Comparison of ENCODE assay signal across 1 cellular context in the genomic region with DNA sequence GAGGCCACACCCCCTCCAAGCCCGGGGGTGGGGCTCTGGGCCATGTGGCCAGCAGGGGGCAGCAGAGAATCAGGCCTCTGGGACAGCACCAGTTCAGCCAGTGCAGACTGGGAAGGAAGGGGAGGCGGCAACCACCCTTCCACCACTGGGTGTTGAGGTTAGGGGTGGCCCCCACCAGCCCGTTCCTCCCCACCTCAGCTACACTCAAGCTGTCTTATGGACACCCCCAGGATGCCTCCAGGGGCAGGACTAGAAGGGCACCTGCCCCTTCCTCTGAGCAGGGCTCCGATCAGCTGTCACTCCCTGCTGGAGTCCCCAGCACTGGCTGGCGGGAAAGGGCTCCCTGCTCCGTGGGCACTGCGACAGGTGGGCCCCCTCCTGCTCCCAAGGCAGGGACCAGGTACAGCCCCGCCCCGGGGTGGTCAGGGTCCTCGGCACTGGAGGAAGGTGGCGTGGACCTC.
TF ChIP-seq lines count a peak whose summit lies in the region.

No MANE protein-coding gene starts in this region.

TF ChIP-seq in K562, 482 proteins besides CTCF, POLR2A, EP300 and RAD21 (continued from another document):
- TF ChIP-seq SIX5 (IDR thresholded peaks at IDR 0.05; ENCODE audit: borderline replicate concordance in 1 of 2, insufficient read depth in 1 of 2, low read depth in 1 of 2, low read length in 2 of 2) (no peak), SMAD4 (CRISPR knock-in tag; conservative IDR thresholded peaks at IDR 0.05) (no peak), FIP1L1 (IDR thresholded peaks at IDR 0.05; ENCODE audit: low read depth, low read length, poor library complexity, severe bottlenecking) (no peak), BRF1 (IDR thresholded peaks at IDR 0.05; ENCODE audit: borderline replicate concordance, extremely low read depth, insufficient read length) (no peak), ZNF780A (CRISPR knock-in tag; IDR thresholded peaks at IDR 0.05) (no peak), ZNF324 (CRISPR knock-in tag; IDR thresholded peaks at IDR 0.05) (no peak), SMARCB1 (IDR thresholded peaks at IDR 0.05; ENCODE audit: insufficient read length, low read depth) (no peak), CEBPB (tag; IDR thresholded peaks at IDR 0.05) (no peak), SRSF9 (IDR thresholded peaks at IDR 0.05; ENCODE audit: borderline replicate concordance, low read depth, low read length) (no peak), NBN (IDR thresholded peaks at IDR 0.05; ENCODE audit: low read depth) (no peak), ETS2 (tag; IDR thresholded peaks at IDR 0.05; ENCODE audit: borderline replicate concordance, poor library complexity, severe bottlenecking) (no peak), KLF13 (tag; IDR thresholded peaks at IDR 0.05; ENCODE audit: borderline replicate concordance, low read depth) (peak; percentile 87), CBFA2T3 (IDR thresholded peaks at IDR 0.05) (no peak), SMAD3 (CRISPR knock-in tag; conservative IDR thresholded peaks at IDR 0.05) (no peak), RFX1 (IDR thresholded peaks at IDR 0.05) (no peak), SMARCA4 (IDR thresholded peaks at IDR 0.05) (no peak), U2AF2 (optimal IDR thresholded peaks at IDR 0.05; ENCODE audit: low read depth, low read length) (no peak), NUFIP1 (IDR thresholded peaks at IDR 0.05; ENCODE audit: partially characterized antibody) (no peak), ZNF445 (CRISPR knock-in tag; IDR thresholded peaks at IDR 0.05; ENCODE audit: low read depth) (no peak), POLR2AphosphoS2 (IDR thresholded peaks at IDR 0.05; ENCODE audit: low read length) (no peak), GTF2A2 (tag; IDR thresholded peaks at IDR 0.05) (no peak), ZNF212 (CRISPR knock-in tag; IDR thresholded peaks at IDR 0.05) (no peak), XRCC3 (IDR thresholded peaks at IDR 0.05) (no peak), RNF2 (IDR thresholded peaks at IDR 0.05) (no peak), SRF (CRISPR knock-in tag; IDR thresholded peaks at IDR 0.05) (no peak), JUN (IDR thresholded peaks at IDR 0.05; ENCODE audit: borderline replicate concordance, low read depth, low read length) (0 out of 2 replicates have a peak, but pooled peaks have one; percentile 30), JUN (CRISPR knock-in tag; IDR thresholded peaks at IDR 0.05; ENCODE audit: borderline replicate concordance) (no peak), MCM7 (IDR thresholded peaks at IDR 0.05) (no peak), FOS (IDR thresholded peaks at IDR 0.05; ENCODE audit: extremely low read depth, insufficient read length) (no peak)
- TF ChIP-seq, protein P1, sequence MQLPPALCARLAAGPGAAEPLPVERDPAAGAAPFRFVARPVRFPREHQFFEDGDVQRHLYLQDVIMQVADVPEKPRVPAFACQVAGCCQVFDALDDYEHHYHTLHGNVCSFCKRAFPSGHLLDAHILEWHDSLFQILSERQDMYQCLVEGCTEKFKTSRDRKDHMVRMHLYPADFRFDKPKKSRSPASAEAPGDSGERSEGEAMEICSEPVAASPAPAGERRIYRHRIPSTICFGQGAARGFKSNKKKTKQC (CRISPR knock-in tag; IDR thresholded peaks at IDR 0.05), result no peak
- TF ChIP-seq, protein P2, sequence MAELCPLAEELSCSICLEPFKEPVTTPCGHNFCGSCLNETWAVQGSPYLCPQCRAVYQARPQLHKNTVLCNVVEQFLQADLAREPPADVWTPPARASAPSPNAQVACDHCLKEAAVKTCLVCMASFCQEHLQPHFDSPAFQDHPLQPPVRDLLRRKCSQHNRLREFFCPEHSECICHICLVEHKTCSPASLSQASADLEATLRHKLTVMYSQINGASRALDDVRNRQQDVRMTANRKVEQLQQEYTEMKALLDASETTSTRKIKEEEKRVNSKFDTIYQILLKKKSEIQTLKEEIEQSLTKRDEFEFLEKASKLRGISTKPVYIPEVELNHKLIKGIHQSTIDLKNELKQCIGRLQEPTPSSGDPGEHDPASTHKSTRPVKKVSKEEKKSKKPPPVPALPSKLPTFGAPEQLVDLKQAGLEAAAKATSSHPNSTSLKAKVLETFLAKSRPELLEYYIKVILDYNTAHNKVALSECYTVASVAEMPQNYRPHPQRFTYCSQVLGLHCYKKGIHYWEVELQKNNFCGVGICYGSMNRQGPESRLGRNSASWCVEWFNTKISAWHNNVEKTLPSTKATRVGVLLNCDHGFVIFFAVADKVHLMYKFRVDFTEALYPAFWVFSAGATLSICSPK (IDR thresholded peaks at IDR 0.05; ENCODE audit: borderline replicate concordance), result no peak
- TF ChIP-seq, protein P3, sequence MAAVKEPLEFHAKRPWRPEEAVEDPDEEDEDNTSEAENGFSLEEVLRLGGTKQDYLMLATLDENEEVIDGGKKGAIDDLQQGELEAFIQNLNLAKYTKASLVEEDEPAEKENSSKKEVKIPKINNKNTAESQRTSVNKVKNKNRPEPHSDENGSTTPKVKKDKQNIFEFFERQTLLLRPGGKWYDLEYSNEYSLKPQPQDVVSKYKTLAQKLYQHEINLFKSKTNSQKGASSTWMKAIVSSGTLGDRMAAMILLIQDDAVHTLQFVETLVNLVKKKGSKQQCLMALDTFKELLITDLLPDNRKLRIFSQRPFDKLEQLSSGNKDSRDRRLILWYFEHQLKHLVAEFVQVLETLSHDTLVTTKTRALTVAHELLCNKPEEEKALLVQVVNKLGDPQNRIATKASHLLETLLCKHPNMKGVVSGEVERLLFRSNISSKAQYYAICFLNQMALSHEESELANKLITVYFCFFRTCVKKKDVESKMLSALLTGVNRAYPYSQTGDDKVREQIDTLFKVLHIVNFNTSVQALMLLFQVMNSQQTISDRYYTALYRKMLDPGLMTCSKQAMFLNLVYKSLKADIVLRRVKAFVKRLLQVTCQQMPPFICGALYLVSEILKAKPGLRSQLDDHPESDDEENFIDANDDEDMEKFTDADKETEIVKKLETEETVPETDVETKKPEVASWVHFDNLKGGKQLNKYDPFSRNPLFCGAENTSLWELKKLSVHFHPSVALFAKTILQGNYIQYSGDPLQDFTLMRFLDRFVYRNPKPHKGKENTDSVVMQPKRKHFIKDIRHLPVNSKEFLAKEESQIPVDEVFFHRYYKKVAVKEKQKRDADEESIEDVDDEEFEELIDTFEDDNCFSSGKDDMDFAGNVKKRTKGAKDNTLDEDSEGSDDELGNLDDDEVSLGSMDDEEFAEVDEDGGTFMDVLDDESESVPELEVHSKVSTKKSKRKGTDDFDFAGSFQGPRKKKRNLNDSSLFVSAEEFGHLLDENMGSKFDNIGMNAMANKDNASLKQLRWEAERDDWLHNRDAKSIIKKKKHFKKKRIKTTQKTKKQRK (IDR thresholded peaks at IDR 0.05; ENCODE audit: borderline replicate concordance, low read depth, low read length), result no peak
- TF ChIP-seq, protein P4, sequence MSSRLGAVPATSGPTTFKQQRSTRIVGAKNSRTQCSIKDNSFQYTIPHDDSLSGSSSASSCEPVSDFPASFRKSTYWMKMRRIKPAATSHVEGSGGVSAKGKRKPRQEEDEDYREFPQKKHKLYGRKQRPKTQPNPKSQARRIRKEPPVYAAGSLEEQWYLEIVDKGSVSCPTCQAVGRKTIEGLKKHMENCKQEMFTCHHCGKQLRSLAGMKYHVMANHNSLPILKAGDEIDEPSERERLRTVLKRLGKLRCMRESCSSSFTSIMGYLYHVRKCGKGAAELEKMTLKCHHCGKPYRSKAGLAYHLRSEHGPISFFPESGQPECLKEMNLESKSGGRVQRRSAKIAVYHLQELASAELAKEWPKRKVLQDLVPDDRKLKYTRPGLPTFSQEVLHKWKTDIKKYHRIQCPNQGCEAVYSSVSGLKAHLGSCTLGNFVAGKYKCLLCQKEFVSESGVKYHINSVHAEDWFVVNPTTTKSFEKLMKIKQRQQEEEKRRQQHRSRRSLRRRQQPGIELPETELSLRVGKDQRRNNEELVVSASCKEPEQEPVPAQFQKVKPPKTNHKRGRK (tag; IDR thresholded peaks at IDR 0.05), result no peak
